In genomic region chr21:39715804-39716397, GRCh38 we compare ENCODE assay signal across 8 cellular contexts. TPM values are rescaled to one million over a fixed set of nuclear protein-coding genes. Genes with fewer than 3 reads are reported as not detected.
DNase-seq lines count a peak whose midpoint lies in the region; ATAC-seq and TF ChIP-seq lines count a peak whose summit lies in the region.

No MANE protein-coding gene starts in this region.

- no peak overlapping the region for H3K4me3 Mint-ChIP-seq in activated T-cell treated with anti-CD3 and anti-CD28 coated beads, Interleukin-2, amount 50 U/mL, for 72 hours

- no peaks in the 10 kb centered on the region for H3K9me3 Mint-ChIP-seq in activated T-cell treated with anti-CD3 and anti-CD28 coated beads, Interleukin-2, amount 50 U/mL, for 72 hours

- TF ChIP-seq POLR2A in gastroesophageal sphincter (IDR thresholded peaks at IDR 0.05) (no peak), prostate gland (IDR thresholded peaks at IDR 0.05) (no peak)

- no peak overlapping the region for H3K4me3 ChIP-seq in gastroesophageal sphincter
- H3K4me3 ChIP-seq in prostate gland, result no peak overlapping the region

- H3K9me3 ChIP-seq in gastroesophageal sphincter, result no peaks in the 10 kb centered on the region
- H3K9me3 ChIP-seq in prostate gland, result no peaks in the 10 kb centered on the region

- no peaks in the 10 kb centered on the region for H3K36me3 Mint-ChIP-seq in activated T-cell treated with anti-CD3 and anti-CD28 coated beads, Interleukin-2, amount 50 U/mL, for 72 hours (ENCODE audit: insufficient read depth in 2 of 2)

- no peak for ATAC-seq in activated T-cell treated with anti-CD3 and anti-CD28 coated beads, Interleukin-2, amount 50 U/mL, for 72 hours (replicated peaks in 1 of 2)
- ATAC-seq in gastroesophageal sphincter (no peak), HG03520 (IDR thresholded peaks at IDR 0.05; ENCODE audit: unreplicated experiment) (no peak), GM21825 (IDR thresholded peaks at IDR 0.05; ENCODE audit: unreplicated experiment) (no peak)

- H3K27me3 ChIP-seq in gastroesophageal sphincter (peaks cover 24% of the 10 kb centered on the region), prostate gland (replicated peaks; ENCODE audit: insufficient read depth) (no peaks in the 10 kb centered on the region)

- H3K27ac Mint-ChIP-seq in activated T-cell treated with anti-CD3 and anti-CD28 coated beads, Interleukin-2, amount 50 U/mL, for 72 hours, result no peak overlapping the region

- no peaks in the 10 kb centered on the region for H3K36me3 ChIP-seq in gastroesophageal sphincter
- no peaks in the 10 kb centered on the region for H3K36me3 ChIP-seq in prostate gland

- no peak overlapping the region for H3K27ac ChIP-seq in gastroesophageal sphincter
- no peak overlapping the region for H3K27ac ChIP-seq in prostate gland

- H3K4me1 ChIP-seq in gastroesophageal sphincter (no peaks in the 10 kb centered on the region), prostate gland (replicated peaks) (no peaks in the 10 kb centered on the region)

- no peaks in the 10 kb centered on the region for H3K4me1 Mint-ChIP-seq in activated T-cell treated with anti-CD3 and anti-CD28 coated beads, Interleukin-2, amount 50 U/mL, for 72 hours (ENCODE audit: low read depth)

- TF ChIP-seq CTCF in GM20000 (IDR thresholded peaks at IDR 0.05; ENCODE audit: extremely low read depth, missing control alignments), result peak; percentile 30
- peak; percentile 50 to 75 (median 60) for TF ChIP-seq CTCF in gastroesophageal sphincter (IDR thresholded peaks at IDR 0.05)
- peak; percentile 39 to 80 (median 56) for TF ChIP-seq CTCF in prostate gland (IDR thresholded peaks at IDR 0.05)

- 19 to 38% methylated on average over 6 to 8 of the region's 10 CpGs for WGBS in gastroesophageal sphincter (ENCODE audit: low coverage in 1 of 2), 2 donors
- 33% methylated on average over 10 of the region's 10 CpGs for WGBS in prostate gland

- peak; percentile 36 for DNase-seq in AG20443 (ENCODE audit: low spot score)
- peak; percentile 37 for DNase-seq in GM20000 (ENCODE audit: low spot score)
- peak; percentile 38 for DNase-seq in NCI-H774 (lab: John Stamatoyannopoulos, UW)
- DNase-seq in activated T-cell treated with anti-CD3 and anti-CD28 coated beads, Interleukin-2, amount 50 U/mL, for 72 hours, result peak; percentile 31 to 44
- peak; percentile 45 for DNase-seq in prostate gland (ENCODE audit: low spot score)

- intact Hi-C loops in prostate gland (cut with DNase I), result loop anchor here (2.0 kb wide), 1 partner anchor 197 kb away; no protein-coding TSS in a partner anchor

- no peaks in the 10 kb centered on the region for H3K27me3 Mint-ChIP-seq in activated T-cell treated with anti-CD3 and anti-CD28 coated beads, Interleukin-2, amount 50 U/mL, for 72 hours (ENCODE audit: low read depth)

- TF ChIP-seq EP300 in gastroesophageal sphincter (IDR thresholded peaks at IDR 0.05), result no peak

RNA-seq across cellular contexts. Expression of gene IGSF5, which starts 29.1 kb away (rescaled TPM):
- total RNA-seq in activated T-cell treated with anti-CD3 and anti-CD28 coated beads, Interleukin-2, amount 50 U/mL, for 72 hours, result not detected
- total RNA-seq in gastroesophageal sphincter (1 to 10 TPM in 1 of 4 donors, under 1 TPM in 1, not detected in 2; 0.50 to 1.9 TPM), prostate gland (1 to 10 TPM in 1 of 2 donors, not detected in 1; 1.7 TPM)
